ENCODE assay signal across 6 cellular contexts in genomic region chr6:10720960-10721849, GRCh38. TPM values are rescaled to one million over a fixed set of nuclear protein-coding genes. Genes with fewer than 3 reads are reported as not detected.
A peak's percentile ranks its signal among the peaks of the same experiment; 100 is the strongest.
DNase-seq lines count a peak whose midpoint lies in the region; ATAC-seq, FAIRE-seq and TF ChIP-seq lines count a peak whose summit lies in the region.
"Not testable (repeated sequence)": the region's sequence is repeated elsewhere in the genome, so short reads cannot be mapped to it uniquely, and the experiment has no call there.

No MANE protein-coding gene starts in this region.

- BruUV-seq in Panc1 (replicated peaks; lab: Mats Ljungman, UMichigan): not testable (repeated sequence)

- POLR2A ChIA-PET in Panc1 (lab: Charles Lee): not testable (repeated sequence)
- POLR2A ChIA-PET in naive thymus-derived CD4-positive, alpha-beta T cell (lab: Charles Lee): interaction anchor here (0.6 to 6.4 kb wide), 11 partner anchors 10 to 193 kb away, joined by 3 to 72 read pairs (median 4); partner anchors contain the start of genes C6orf52, PAK1IP1 and TMEM14B

- not testable (repeated sequence) for DNase-seq in GM12891 (ENCODE audit: insufficient read length, low spot score); Panc1 (ENCODE audit: low read depth, low spot score); activated T-helper 2 cell treated with anti-CD3 and anti-CD28 coated beads, Interferon-gamma antibody, Interleukin-2, Interleukin-4, amounts not matched to agents 10 μg/mL and 5 μg/mL and 100 μg/mL, durations not matched to agents 14 hours and 24 hours and 36 hours (ENCODE audit: low spot score)
- DNase-seq in esophagus muscularis mucosa (ENCODE audit: extremely low spot score): peak; percentile 39
- peak in 4 of 9 donors; percentile 31 to 40 (median 38) for DNase-seq in naive thymus-derived CD4-positive, alpha-beta T cell

- peaks cover 35% of the 10 kb centered on the region for H3K36me3 Mint-ChIP-seq in activated T-helper 2 cell treated with anti-CD3 and anti-CD28 coated beads, Interferon-gamma antibody, Interleukin-2, Interleukin-4, amounts not matched to agents 10 μg/mL and 5 μg/mL and 100 μg/mL, durations not matched to agents 14 hours and 24 hours and 36 hours (ENCODE audit: low read depth)
- H3K36me3 Mint-ChIP-seq in naive thymus-derived CD4-positive, alpha-beta T cell: peaks cover 0 to 22% (median 0%) of the 10 kb centered on the region in 5 donors

- H3K27me3 Mint-ChIP-seq in activated T-helper 2 cell treated with anti-CD3 and anti-CD28 coated beads, Interferon-gamma antibody, Interleukin-2, Interleukin-4, amounts not matched to agents 10 μg/mL and 5 μg/mL and 100 μg/mL, durations not matched to agents 14 hours and 24 hours and 36 hours (ENCODE audit: low read depth); naive thymus-derived CD4-positive, alpha-beta T cell: not testable (repeated sequence)

- peak overlapping the region; percentile 87 for H3K4me3 Mint-ChIP-seq in activated T-helper 2 cell treated with anti-CD3 and anti-CD28 coated beads, Interferon-gamma antibody, Interleukin-2, Interleukin-4, amounts not matched to agents 10 μg/mL and 5 μg/mL and 100 μg/mL, durations not matched to agents 14 hours and 24 hours and 36 hours (ENCODE audit: low read depth)
- peak overlapping the region; percentile 91 to 98 (median 96) for H3K4me3 Mint-ChIP-seq in naive thymus-derived CD4-positive, alpha-beta T cell

- H3K4me3 ChIP-seq in Panc1 (ENCODE audit: low read depth in 2 of 2, low read length in 2 of 2): not testable (repeated sequence)
- H3K4me3 ChIP-seq in esophagus muscularis mucosa (peak overlapping the region; percentile 62 to 70 (median 65)), thymus (ENCODE audit: low read length) (peak overlapping the region; percentile 53)
- H3K4me3 ChIP-seq in naive thymus-derived CD4-positive, alpha-beta T cell (ENCODE audit: low read length): peak overlapping the region; percentile 61

- in situ Hi-C loops in Panc1 (cut with HindIII; ENCODE audit: low pct_unique_long_range_greater_than_20kb, low sequenced_read_pairs): not testable (repeated sequence)

- TF ChIP-seq EP300 in esophagus muscularis mucosa (IDR thresholded peaks at IDR 0.05): not testable (repeated sequence)

- H3K36me3 ChIP-seq in Panc1 (ENCODE audit: control insufficient read depth, insufficient read depth, low read length); naive thymus-derived CD4-positive, alpha-beta T cell (ENCODE audit: control insufficient read depth in 2 of 3, insufficient read depth in 3 of 3, low read length in 3 of 3); thymus (ENCODE audit: control insufficient read depth, insufficient read depth): not testable (repeated sequence)
- H3K36me3 ChIP-seq in esophagus muscularis mucosa: peaks cover 0 to 17% (median 13%) of the 10 kb centered on the region in 4 donors

- not testable (repeated sequence) for H3K9me3 ChIP-seq in Panc1 (ENCODE audit: control insufficient read depth, insufficient read depth, low read depth, low read length); esophagus muscularis mucosa; naive thymus-derived CD4-positive, alpha-beta T cell (ENCODE audit: control insufficient read depth in 2 of 3, low read length in 3 of 3); thymus (ENCODE audit: control insufficient read depth)

- H3K4me1 Mint-ChIP-seq in activated T-helper 2 cell treated with anti-CD3 and anti-CD28 coated beads, Interferon-gamma antibody, Interleukin-2, Interleukin-4, amounts not matched to agents 10 μg/mL and 5 μg/mL and 100 μg/mL, durations not matched to agents 14 hours and 24 hours and 36 hours (ENCODE audit: low read depth): peaks cover 37% of the 10 kb centered on the region
- peaks cover 23 to 65% (median 49%) of the 10 kb centered on the region in 7 donors for H3K4me1 Mint-ChIP-seq in naive thymus-derived CD4-positive, alpha-beta T cell

- TF ChIP-seq CTCF in Panc1 (IDR thresholded peaks at IDR 0.05); esophagus muscularis mucosa (IDR thresholded peaks at IDR 0.05): not testable (repeated sequence)

- peaks cover 21% of the 10 kb centered on the region for H3K9me3 Mint-ChIP-seq in activated T-helper 2 cell treated with anti-CD3 and anti-CD28 coated beads, Interferon-gamma antibody, Interleukin-2, Interleukin-4, amounts not matched to agents 10 μg/mL and 5 μg/mL and 100 μg/mL, durations not matched to agents 14 hours and 24 hours and 36 hours
- peaks cover 0 to 11% (median 0%) of the 10 kb centered on the region in 11 donors for H3K9me3 Mint-ChIP-seq in naive thymus-derived CD4-positive, alpha-beta T cell

- peak overlapping the region; percentile 92 for H3K27ac Mint-ChIP-seq in activated T-helper 2 cell treated with anti-CD3 and anti-CD28 coated beads, Interferon-gamma antibody, Interleukin-2, Interleukin-4, amounts not matched to agents 10 μg/mL and 5 μg/mL and 100 μg/mL, durations not matched to agents 14 hours and 24 hours and 36 hours
- peak overlapping the region; percentile 89 to 97 (median 94) for H3K27ac Mint-ChIP-seq in naive thymus-derived CD4-positive, alpha-beta T cell

- 82% methylated on average over 15 of the region's 17 CpGs for WGBS in esophagus muscularis mucosa
- WGBS in thymus: 90% methylated on average over 17 of the region's 17 CpGs

- TF ChIP-seq POLR2A in GM12891 (IDR thresholded peaks at IDR 0.05; ENCODE audit: low read depth, low read length): peak; percentile 19; the same call in 1 of the 2 replicates
- not testable (repeated sequence) for TF ChIP-seq POLR2A in esophagus muscularis mucosa (IDR thresholded peaks at IDR 0.05; ENCODE audit: low read depth)

- peak; percentile 72 for FAIRE-seq in GM12891 (lab: Jason Lieb, UNC)

- not testable (repeated sequence) for H3K27me3 ChIP-seq in Panc1 (ENCODE audit: control insufficient read depth, insufficient read depth, low read length); esophagus muscularis mucosa; naive thymus-derived CD4-positive, alpha-beta T cell (ENCODE audit: control insufficient read depth in 2 of 2, insufficient read depth in 2 of 2, low read length in 2 of 2); thymus (ENCODE audit: control insufficient read depth, insufficient read depth)

- H3K4me1 ChIP-seq in Panc1 (ENCODE audit: control insufficient read depth, insufficient read depth, low read length) (peaks cover 18% of the 10 kb centered on the region), esophagus muscularis mucosa (peaks cover 33 to 53% (median 43%) of the 10 kb centered on the region in 4 donors)
- peaks cover 11 to 14% of the 10 kb centered on the region in 2 donors for H3K4me1 ChIP-seq in naive thymus-derived CD4-positive, alpha-beta T cell (ENCODE audit: control insufficient read depth in 2 of 2, insufficient read depth in 2 of 2, low read length in 2 of 2)
- H3K4me1 ChIP-seq in thymus (ENCODE audit: control insufficient read depth, insufficient read depth, low read length): not testable (repeated sequence)

- CTCF ChIA-PET in Panc1 (lab: Charles Lee): interaction anchor here (0.6 kb wide), 1 partner anchor 39 kb away, joined by 5 read pairs; no protein-coding TSS in a partner anchor
- CTCF ChIA-PET in naive thymus-derived CD4-positive, alpha-beta T cell (lab: Charles Lee): interaction anchor here (0.6 kb wide), 1 partner anchor 11 kb away, joined by 3 read pairs; no protein-coding TSS in a partner anchor

- intact Hi-C loops in Panc1 (cut with micrococcal nuclease; ENCODE audit: unreplicated experiment); activated T-helper 2 cell treated with anti-CD3 and anti-CD28 coated beads, Interferon-gamma antibody, Interleukin-2, Interleukin-4, amounts not matched to agents 10 μg/mL and 5 μg/mL and 100 μg/mL, durations not matched to agents 14 hours and 24 hours and 36 hours (cut with micrococcal nuclease); esophagus muscularis mucosa (cut with DNase I): not testable (repeated sequence)
- intact Hi-C loops in naive thymus-derived CD4-positive, alpha-beta T cell (cut with micrococcal nuclease): loop anchor here in 1 of 2 donors (10.0 kb wide), 1 partner anchor 316 kb away; no protein-coding TSS in a partner anchor

- H3K27ac ChIP-seq in Panc1 (ENCODE audit: low read length) (peak overlapping the region; percentile 95), esophagus muscularis mucosa (replicated peaks in 1 of 4) (peak overlapping the region; percentile 81 to 87 (median 84)), thymus (ENCODE audit: low read depth) (peak overlapping the region; percentile 79)
- H3K27ac ChIP-seq in naive thymus-derived CD4-positive, alpha-beta T cell (ENCODE audit: low read depth, low read length): peak overlapping the region; percentile 73

- ATAC-seq in Panc1; naive thymus-derived CD4-positive, alpha-beta T cell: not testable (repeated sequence)

RNA-seq across cellular contexts. Expression of gene TMEM14C, which starts 1.7 kb away (rescaled TPM):
- polyA plus RNA-seq in GM12891 (2012; ENCODE audit: low read depth, missing spikeins): 93.9 TPM
- 159 TPM for total RNA-seq in Panc1 (2021; ENCODE audit: unreplicated experiment)
- polyA plus RNA-seq in Panc1 (2012; ENCODE audit: insufficient read length): 134 TPM
- 61.3 and 65.4 TPM in 2 replicates for total RNA-seq in activated T-helper 2 cell treated with anti-CD3 and anti-CD28 coated beads, Interferon-gamma antibody, Interleukin-2, Interleukin-4, amounts not matched to agents 10 μg/mL and 5 μg/mL and 100 μg/mL, durations not matched to agents 14 hours and 24 hours and 36 hours
- 100 to 1,000 TPM in 3 of 4 donors, 10 to 100 TPM in 1; 91.1 to 147 (median 140) TPM for total RNA-seq in esophagus muscularis mucosa
- 10 to 100 TPM; 20.2 to 64.3 (median 25.0) TPM for total RNA-seq in naive thymus-derived CD4-positive, alpha-beta T cell
- 100 to 1,000 TPM in 1 of 2 donors, 10 to 100 TPM in 1; 68.0 to 172 TPM for polyA plus RNA-seq in naive thymus-derived CD4-positive, alpha-beta T cell
- polyA plus RNA-seq in thymus: 178 TPM

RNA-seq across cellular contexts. Expression of gene TMEM14B, which starts 26.4 kb away (rescaled TPM):
- 115 TPM for polyA plus RNA-seq in GM12891 (2012; ENCODE audit: low read depth, missing spikeins)
- total RNA-seq in Panc1 (2021; ENCODE audit: unreplicated experiment) (180 TPM), esophagus muscularis mucosa (10 to 100 TPM; 35.4 to 77.2 (median 66.2) TPM)
- 103 TPM for polyA plus RNA-seq in Panc1 (2012; ENCODE audit: insufficient read length)
- 85.3 and 94.0 TPM in 2 replicates for total RNA-seq in activated T-helper 2 cell treated with anti-CD3 and anti-CD28 coated beads, Interferon-gamma antibody, Interleukin-2, Interleukin-4, amounts not matched to agents 10 μg/mL and 5 μg/mL and 100 μg/mL, durations not matched to agents 14 hours and 24 hours and 36 hours
- 10 to 100 TPM; 48.6 to 93.8 (median 75.4) TPM for total RNA-seq in naive thymus-derived CD4-positive, alpha-beta T cell
- polyA plus RNA-seq in naive thymus-derived CD4-positive, alpha-beta T cell: 100 to 1,000 TPM; 157 to 257 TPM
- polyA plus RNA-seq in thymus: 95.4 TPM

RNA-seq across cellular contexts. Expression of gene PAK1IP1, which starts 26.4 kb away (rescaled TPM):
- 17.4 TPM for polyA plus RNA-seq in GM12891 (2012; ENCODE audit: low read depth, missing spikeins)
- total RNA-seq in Panc1 (2021; ENCODE audit: unreplicated experiment) (27.3 TPM), esophagus muscularis mucosa (10 to 100 TPM in 2 of 4 donors, 1 to 10 TPM in 2; 9.4 to 17.9 (median 11.4) TPM)
- 18.1 TPM for polyA plus RNA-seq in Panc1 (2012; ENCODE audit: insufficient read length)
- total RNA-seq in activated T-helper 2 cell treated with anti-CD3 and anti-CD28 coated beads, Interferon-gamma antibody, Interleukin-2, Interleukin-4, amounts not matched to agents 10 μg/mL and 5 μg/mL and 100 μg/mL, durations not matched to agents 14 hours and 24 hours and 36 hours: 27.9 and 28.8 TPM in 2 replicates
- total RNA-seq in naive thymus-derived CD4-positive, alpha-beta T cell: 10 to 100 TPM in 1 of 5 experiments, 1 to 10 TPM in 4; 5.2 to 15.2 (median 8.0) TPM
- polyA plus RNA-seq in naive thymus-derived CD4-positive, alpha-beta T cell: 10 to 100 TPM; 16.5 to 22.0 TPM
- 13.6 TPM for polyA plus RNA-seq in thymus

RNA-seq across cellular contexts. Expression of gene C6orf52, which starts 26.8 kb away (rescaled TPM):
- 1.8 TPM for polyA plus RNA-seq in GM12891 (2012; ENCODE audit: low read depth, missing spikeins)
- 6.5 TPM for total RNA-seq in Panc1 (2021; ENCODE audit: unreplicated experiment)
- polyA plus RNA-seq in Panc1 (2012; ENCODE audit: insufficient read length): 5.1 TPM
- 1.7 and 2.4 TPM in 2 replicates for total RNA-seq in activated T-helper 2 cell treated with anti-CD3 and anti-CD28 coated beads, Interferon-gamma antibody, Interleukin-2, Interleukin-4, amounts not matched to agents 10 μg/mL and 5 μg/mL and 100 μg/mL, durations not matched to agents 14 hours and 24 hours and 36 hours
- 1 to 10 TPM in 1 of 4 donors, under 1 TPM in 1, not detected in 2; 0.71 to 1.2 TPM for total RNA-seq in esophagus muscularis mucosa
- total RNA-seq in naive thymus-derived CD4-positive, alpha-beta T cell: 1 to 10 TPM in 2 of 5 experiments, not detected in 3; 1.2 to 1.9 TPM
- polyA plus RNA-seq in naive thymus-derived CD4-positive, alpha-beta T cell: 1 to 10 TPM; 1.1 to 1.3 TPM
- polyA plus RNA-seq in thymus: 1.1 TPM
